10 cellular contexts compared by ENCODE assay signal in genomic region chr1:50620680-50621329, GRCh38.
DNase-seq lines count a peak whose midpoint lies in the region; ATAC-seq, FAIRE-seq and TF ChIP-seq lines count a peak whose summit lies in the region.
"Had no signal": no experiment of that assay in that cellular context is flagged by ENCODE, and none has a peak within 500 bp of the region (broad histone marks: within the 10 kb centered on the region; RNA-seq: fewer than 3 reads in every experiment).

No MANE protein-coding gene starts in this region.

- no peaks in the 10 kb centered on the region for H3K27me3 ChIP-seq in IMR-90 (ENCODE audit: control insufficient read depth, insufficient read depth, low read length)
- no peaks in the 10 kb centered on the region for H3K27me3 ChIP-seq in HepG2 (ENCODE audit: control insufficient read depth in 1 of 2, insufficient read depth in 2 of 2, low read length in 2 of 2)
- no peaks in the 10 kb centered on the region for H3K27me3 ChIP-seq in suprapubic skin

- BruUV-seq in IMR-90 (replicated peaks; lab: Mats Ljungman, UMichigan) = no TSS peak
- BruUV-seq in HepG2 (replicated peaks; lab: Mats Ljungman, UMichigan) = no TSS peak

- H4K20me1 ChIP-seq in IMR-90 (ENCODE audit: insufficient read depth, low read length) = no peaks in the 10 kb centered on the region
- no peaks in the 10 kb centered on the region for H4K20me1 ChIP-seq in HepG2 (ENCODE audit: insufficient read depth, low read length)

- intact Hi-C loops in IMR-90 (cut with micrococcal nuclease) (loop anchor here (1.0 kb wide), 2 partner anchors 83 to 114 kb away; no protein-coding TSS in a partner anchor), HepG2 (cut with micrococcal nuclease; ENCODE audit: unreplicated experiment) (loop anchor here (1.0 to 5.0 kb wide), 2 partner anchors 83 to 436 kb away; no protein-coding TSS in a partner anchor)

- peak; percentile 87 for FAIRE-seq in HepG2 (lab: Jason Lieb, UNC)

- H4K8ac ChIP-seq in IMR-90 (ENCODE audit: low read depth in 2 of 2, low read length in 2 of 2) = no peak overlapping the region

- H3K4me1 Mint-ChIP-seq in activated CD8-positive, alpha-beta T cell treated with anti-CD3 and anti-CD28 coated beads, Interleukin-2, amount 10 ng/mL, durations not matched to agents 7 days and 5 days (ENCODE audit: low read depth) = no peaks in the 10 kb centered on the region

- no peak overlapping the region; the same call in 1 of the 2 replicates for H3K4ac ChIP-seq in IMR-90 (ENCODE audit: low read depth, low read length)

- H3K9ac ChIP-seq in IMR-90 (ENCODE audit: low read depth, low read length) (no peak overlapping the region), HepG2 (ENCODE audit: insufficient read depth, low read depth, low read length) (no peak overlapping the region)

- no peak overlapping the region for H2AK5ac ChIP-seq in IMR-90 (ENCODE audit: low read depth, low read length)

- no peaks in the 10 kb centered on the region for H3K79me1 ChIP-seq in IMR-90 (ENCODE audit: low read depth in 1 of 2, low read length in 2 of 2)

- no peak overlapping the region for H2BK15ac ChIP-seq in IMR-90 (ENCODE audit: low read depth, low read length)

- TF ChIP-seq RAD21 in IMR-90 (IDR thresholded peaks at IDR 0.05; ENCODE audit: low read length) (peak; percentile 69), HepG2 (CRISPR knock-in tag; IDR thresholded peaks at IDR 0.05) (0 out of 2 replicates have a peak, but pooled peaks have one; percentile 26)

- H3K14ac ChIP-seq in IMR-90 (replicated peaks; ENCODE audit: low read depth, low read length) = no peak overlapping the region

- no peak overlapping the region for H3K23ac ChIP-seq in IMR-90 (ENCODE audit: low read depth, low read length)

- ATAC-seq in IMR-90 (ENCODE audit: low read depth) (peak; percentile 82), HepG2 (peak; percentile 93), GM19324 (IDR thresholded peaks at IDR 0.05; ENCODE audit: low FRiP score, unreplicated experiment) (no peak), HG02759 (IDR thresholded peaks at IDR 0.05; ENCODE audit: unreplicated experiment) (no peak)
- ATAC-seq in activated CD8-positive, alpha-beta T cell treated with anti-CD3 and anti-CD28 coated beads, Interleukin-2, amount 10 ng/mL, durations not matched to agents 7 days and 5 days = no peak

- in situ Hi-C loops in Caki2 (cut with HindIII; ENCODE audit: low pct_unique_long_range_greater_than_20kb, low sequenced_read_pairs) (no loop called here), IMR-90 (cut with MboI; ENCODE audit: low sequenced_read_pairs) (loop anchor here (10.0 kb wide), 1 partner anchor 84 kb away; no protein-coding TSS in a partner anchor), HepG2 (cut with HindIII; ENCODE audit: extremely low pct_ligation_motif_present, low pct_unique_long_range_greater_than_20kb) (loop anchor here (25.0 kb wide), 1 partner anchor 91 kb away; no protein-coding TSS in a partner anchor)

- H4K5ac ChIP-seq in IMR-90 (ENCODE audit: low read depth, low read length) = no peak overlapping the region

- H3K4me3 ChIP-seq in IMR-90 (ENCODE audit: insufficient read depth, low read depth, low read length) (no peak overlapping the region), HepG2 (replicated peaks in 1 of 3; ENCODE audit: insufficient read depth in 1 of 3, low read depth in 2 of 3, low read length in 3 of 3) (no peak overlapping the region), suprapubic skin (no peak overlapping the region)

- H3K27ac ChIP-seq in IMR-90 (ENCODE audit: insufficient read depth, low read length) (no peak overlapping the region), HepG2 (ENCODE audit: extremely low read length, insufficient read depth, low read length) (peak overlapping the region; percentile 13), suprapubic skin (no peak overlapping the region)

- peak overlapping the region; percentile 85 for H2AK9ac ChIP-seq in IMR-90 (replicated peaks; ENCODE audit: low read depth, low read length, poor library complexity)

- no peak overlapping the region for H3K18ac ChIP-seq in IMR-90 (ENCODE audit: low read depth, low read length)

- no peak overlapping the region for H3K27ac Mint-ChIP-seq in activated CD8-positive, alpha-beta T cell treated with anti-CD3 and anti-CD28 coated beads, Interleukin-2, amount 10 ng/mL, durations not matched to agents 7 days and 5 days
- H3K27ac Mint-ChIP-seq: stimulated activated naive CD8-positive, alpha-beta T cell treated with anti-CD3 and anti-CD28 coated beads, Interleukin-15, Interleukin-2, amounts not matched to agents 100 ng/mL and 50 ng/mL, for 24 hours had no signal

- TF ChIP-seq POLR2A in IMR-90 (IDR thresholded peaks at IDR 0.05; ENCODE audit: low read depth, low read length) = no peak
- TF ChIP-seq POLR2A in HepG2 (IDR thresholded peaks at IDR 0.05; ENCODE audit: insufficient read depth in 1 of 2, low read depth in 2 of 2, low read length in 2 of 2) = no peak
- TF ChIP-seq POLR2A in suprapubic skin (IDR thresholded peaks at IDR 0.05) = no peak

- DNase-seq in Caki2 (ENCODE audit: low read depth) (peak; percentile 57), IMR-90 (peak; percentile 40), amniotic epithelial cell (ENCODE audit: low read depth) (peak; percentile 31), HepG2 (ENCODE audit: low spot score) (peak; percentile 45), suprapubic skin (ENCODE audit: low spot score in 2 of 2) (no peak)
- DNase-seq in activated CD8-positive, alpha-beta T cell treated with anti-CD3 and anti-CD28 coated beads, Interleukin-2, amount 10 ng/mL, durations not matched to agents 7 days and 5 days = no peak
- DNase-seq: activated CD4-positive, alpha-beta T cell treated with anti-CD3 and anti-CD28 coated beads, Interleukin-2, amount 50 U/mL, for 48 hours had no signal

- no peaks in the 10 kb centered on the region for H3K27me3 Mint-ChIP-seq in activated CD8-positive, alpha-beta T cell treated with anti-CD3 and anti-CD28 coated beads, Interleukin-2, amount 10 ng/mL, durations not matched to agents 7 days and 5 days (ENCODE audit: low read depth)
- H3K27me3 Mint-ChIP-seq: stimulated activated naive CD8-positive, alpha-beta T cell treated with anti-CD3 and anti-CD28 coated beads, Interleukin-15, Interleukin-2, amounts not matched to agents 100 ng/mL and 50 ng/mL, for 24 hours had no signal

- H3K79me2 ChIP-seq in HepG2 (ENCODE audit: insufficient read depth, low read length) = no peaks in the 10 kb centered on the region

- H3K56ac ChIP-seq in IMR-90 (ENCODE audit: extremely low read depth, insufficient read depth, low read length) = no peak overlapping the region

- no peak overlapping the region for H2BK5ac ChIP-seq in IMR-90 (ENCODE audit: low read depth, low read length, poor library complexity, severe bottlenecking)

- H3K9me1 ChIP-seq in IMR-90 (ENCODE audit: insufficient read depth, low read length) = no peaks in the 10 kb centered on the region

- TF ChIP-seq EP300 in HepG2 (IDR thresholded peaks at IDR 0.05; ENCODE audit: low read depth in 2 of 2, low read length in 2 of 2) (no peak), HepG2 (CRISPR knock-in tag; IDR thresholded peaks at IDR 0.05; ENCODE audit: borderline replicate concordance) (no peak), suprapubic skin (IDR thresholded peaks at IDR 0.05) (no peak)

- no peak overlapping the region for H2BK120ac ChIP-seq in IMR-90 (ENCODE audit: low read depth, low read length)

- peaks cover 14% of the 10 kb centered on the region for H3K9me3 Mint-ChIP-seq in activated CD8-positive, alpha-beta T cell treated with anti-CD3 and anti-CD28 coated beads, Interleukin-2, amount 10 ng/mL, durations not matched to agents 7 days and 5 days (ENCODE audit: insufficient read depth)

- H2AFZ ChIP-seq in IMR-90 (replicated peaks; ENCODE audit: low read length, poor library complexity) (peak overlapping the region; percentile 28), HepG2 (ENCODE audit: low read length) (no peak overlapping the region)

- POLR2A ChIA-PET in IMR-90 (lab: Charles Lee; ENCODE audit: unreplicated experiment) = no interaction called here
- POLR2A ChIA-PET in HepG2 (lab: Yijun Ruan, JAX) = interaction anchor here (0.5 kb wide), 1 partner anchor 57 kb away, joined by 3 read pairs; no protein-coding TSS in a partner anchor
- POLR2A ChIA-PET in activated CD8-positive, alpha-beta T cell treated with anti-CD3 and anti-CD28 coated beads, Interleukin-2, amount 10 ng/mL, durations not matched to agents 7 days and 5 days (lab: Charles Lee) = interaction anchor here (0.7 kb wide), 1 partner anchor 329 kb away, joined by 4 read pairs; no protein-coding TSS in a partner anchor

- H3K9me3 ChIP-seq in IMR-90 (ENCODE audit: control insufficient read depth, insufficient read depth, low read length) = no peaks in the 10 kb centered on the region
- no peaks in the 10 kb centered on the region for H3K9me3 ChIP-seq in HepG2 (ENCODE audit: low read length)
- H3K9me3 ChIP-seq in suprapubic skin = no peaks in the 10 kb centered on the region

- no peak overlapping the region for H4K91ac ChIP-seq in IMR-90 (ENCODE audit: insufficient read depth, low read depth, low read length)

- dilution Hi-C loops in IMR-90 (cut with HindIII; ENCODE audit: low sequenced_read_pairs, unreplicated experiment) = no loop called here

- H3K4me1 ChIP-seq in IMR-90 (ENCODE audit: control insufficient read depth, insufficient read depth, low read length) (peaks cover 3% of the 10 kb centered on the region), HepG2 (ENCODE audit: insufficient read depth, low read length) (no peaks in the 10 kb centered on the region; the same call in 1 of the 2 replicates), suprapubic skin (no peaks in the 10 kb centered on the region)

- H3K36me3 ChIP-seq in IMR-90 (ENCODE audit: control insufficient read depth, insufficient read depth, low read length) (no peaks in the 10 kb centered on the region), HepG2 (replicated peaks in 1 of 2; ENCODE audit: control insufficient read depth in 1 of 2, insufficient read depth in 2 of 2, low read length in 2 of 2) (no peaks in the 10 kb centered on the region), suprapubic skin (no peaks in the 10 kb centered on the region)

- H2BK20ac ChIP-seq in IMR-90 (ENCODE audit: low read depth, low read length) = no peak overlapping the region

- H3K4me2 ChIP-seq in IMR-90 (ENCODE audit: low read depth, low read length) = no peak overlapping the region
- no peak overlapping the region for H3K4me2 ChIP-seq in HepG2 (ENCODE audit: low read depth, low read length)

- H3K36me3 Mint-ChIP-seq in activated CD8-positive, alpha-beta T cell treated with anti-CD3 and anti-CD28 coated beads, Interleukin-2, amount 10 ng/mL, durations not matched to agents 7 days and 5 days (ENCODE audit: low read depth) = peaks cover 13% of the 10 kb centered on the region

- CTCF ChIA-PET in IMR-90 (lab: Yijun Ruan, JAX) = interaction anchor here (0.6 to 1.7 kb wide), 9 partner anchors 17 to 688 kb away, joined by 3 to 9 read pairs (median 5); no protein-coding TSS in a partner anchor
- CTCF ChIA-PET in HepG2 (lab: Yijun Ruan, JAX; ENCODE audit: low intra/inter-chr PET ratio, low total read pairs) = interaction anchor here (1.2 to 2.1 kb wide), 2 partner anchors 83 to 569 kb away, joined by 5 to 9 read pairs; no protein-coding TSS in a partner anchor
- CTCF ChIA-PET in activated CD8-positive, alpha-beta T cell treated with anti-CD3 and anti-CD28 coated beads, Interleukin-2, amount 10 ng/mL, durations not matched to agents 7 days and 5 days (lab: Charles Lee) = interaction anchor here (0.6 to 1.6 kb wide), 5 partner anchors 84 to 1305 kb away, joined by 3 to 4 read pairs (median 3); no protein-coding TSS in a partner anchor

- TF ChIP-seq CTCF in IMR-90 (conservative IDR thresholded peaks at IDR 0.05; ENCODE audit: low read depth, low read length) (peak; percentile 70), HepG2 (CRISPR knock-in tag; IDR thresholded peaks at IDR 0.05) (peak; percentile 66), suprapubic skin (IDR thresholded peaks at IDR 0.05) (no peak)

- no peak overlapping the region for H3K4me3 Mint-ChIP-seq in activated CD8-positive, alpha-beta T cell treated with anti-CD3 and anti-CD28 coated beads, Interleukin-2, amount 10 ng/mL, durations not matched to agents 7 days and 5 days
- H3K4me3 Mint-ChIP-seq: stimulated activated naive CD8-positive, alpha-beta T cell treated with anti-CD3 and anti-CD28 coated beads, Interleukin-15, Interleukin-2, amounts not matched to agents 100 ng/mL and 50 ng/mL, for 24 hours had no signal

- WGBS in IMR-90 (ENCODE audit: extremely low coverage in 2 of 2, insufficient read length in 1 of 2), 2 experiments = 100% methylated on average over 1 of the region's 6 CpGs; no CpG with 5 or more reads in 1 of the 2 experiments
- WGBS in HepG2 (ENCODE audit: low lambda C conversion rate) = 69% methylated on average over 5 of the region's 6 CpGs
- 80% methylated on average over 5 of the region's 6 CpGs for WGBS in suprapubic skin

Comparison
In these comparisons a context has a peak if more than half of its experiments do, and no peak if none do; other contexts are left out.
1. DNase-seq: peak in Caki2 (single experiment), IMR-90 (single experiment), amniotic epithelial cell (single experiment) and HepG2 (single experiment); none in suprapubic skin (0 of 2) and activated CD8-positive, alpha-beta T cell treated with anti-CD3 and anti-CD28 coated beads, Interleukin-2, amount 10 ng/mL, durations not matched to agents 7 days and 5 days (single experiment).
2. ATAC-seq: peak in IMR-90 (single experiment) and HepG2 (single experiment); none in GM19324 (single experiment), HG02759 (single experiment) and activated CD8-positive, alpha-beta T cell treated with anti-CD3 and anti-CD28 coated beads, Interleukin-2, amount 10 ng/mL, durations not matched to agents 7 days and 5 days (single experiment).
3. CTCF ChIP-seq: peak in IMR-90 (single experiment) and HepG2 (single experiment); none in suprapubic skin (0 of 2).